In genomic region chr1:66542811-66543767, GRCh38 we compare ENCODE assay signal across 1 cellular context.
TF ChIP-seq lines count a peak whose summit lies in the region.

No MANE protein-coding gene starts in this region.

TF ChIP-seq in HepG2, 621 proteins besides CTCF, POLR2A, EP300 and RAD21 (continued from another document and continues in another):
- no peak for TF ChIP-seq ZNF318 (CRISPR knock-in tag; IDR thresholded peaks at IDR 0.05)
- peak; percentile 92 for TF ChIP-seq HMG20A (CRISPR knock-in tag; IDR thresholded peaks at IDR 0.05; ENCODE audit: borderline replicate concordance)
- 0 out of 2 replicates have a peak, but pooled peaks have one; percentile 15 for TF ChIP-seq ATF7-NPFF (CRISPR knock-in tag; IDR thresholded peaks at IDR 0.05; ENCODE audit: low read depth)
- TF ChIP-seq, protein P1, sequence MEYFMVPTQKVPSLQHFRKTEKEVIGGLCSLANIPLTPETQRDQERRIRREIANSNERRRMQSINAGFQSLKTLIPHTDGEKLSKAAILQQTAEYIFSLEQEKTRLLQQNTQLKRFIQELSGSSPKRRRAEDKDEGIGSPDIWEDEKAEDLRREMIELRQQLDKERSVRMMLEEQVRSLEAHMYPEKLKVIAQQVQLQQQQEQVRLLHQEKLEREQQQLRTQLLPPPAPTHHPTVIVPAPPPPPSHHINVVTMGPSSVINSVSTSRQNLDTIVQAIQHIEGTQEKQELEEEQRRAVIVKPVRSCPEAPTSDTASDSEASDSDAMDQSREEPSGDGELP (IDR thresholded peaks at IDR 0.05; ENCODE audit: borderline replicate concordance, low read depth) = 0 out of 2 replicates have a peak, but pooled peaks have one; percentile 8
- TF ChIP-seq, protein P2, sequence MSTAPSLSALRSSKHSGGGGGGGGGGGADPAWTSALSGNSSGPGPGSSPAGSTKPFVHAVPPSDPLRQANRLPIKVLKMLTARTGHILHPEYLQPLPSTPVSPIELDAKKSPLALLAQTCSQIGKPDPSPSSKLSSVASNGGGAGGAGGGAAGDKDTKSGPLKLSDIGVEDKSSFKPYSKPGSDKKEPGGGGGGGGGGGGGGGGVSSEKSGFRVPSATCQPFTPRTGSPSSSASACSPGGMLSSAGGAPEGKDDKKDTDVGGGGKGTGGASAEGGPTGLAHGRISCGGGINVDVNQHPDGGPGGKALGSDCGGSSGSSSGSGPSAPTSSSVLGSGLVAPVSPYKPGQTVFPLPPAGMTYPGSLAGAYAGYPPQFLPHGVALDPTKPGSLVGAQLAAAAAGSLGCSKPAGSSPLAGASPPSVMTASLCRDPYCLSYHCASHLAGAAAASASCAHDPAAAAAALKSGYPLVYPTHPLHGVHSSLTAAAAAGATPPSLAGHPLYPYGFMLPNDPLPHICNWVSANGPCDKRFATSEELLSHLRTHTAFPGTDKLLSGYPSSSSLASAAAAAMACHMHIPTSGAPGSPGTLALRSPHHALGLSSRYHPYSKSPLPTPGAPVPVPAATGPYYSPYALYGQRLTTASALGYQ (CRISPR knock-in tag; IDR thresholded peaks at IDR 0.05) = peak; percentile 63
- TF ChIP-seq THAP11 (CRISPR knock-in tag; IDR thresholded peaks at IDR 0.05) = peak; percentile 24; the same call in 1 of the 2 replicates
- peak; percentile 84 for TF ChIP-seq NCOA2 (CRISPR knock-in tag; IDR thresholded peaks at IDR 0.05)
- TF ChIP-seq GFI1 (CRISPR knock-in tag; IDR thresholded peaks at IDR 0.05; ENCODE audit: borderline replicate concordance) = peak; percentile 59; the same call in 1 of the 2 replicates
- TF ChIP-seq ZBTB1 (CRISPR knock-in tag; IDR thresholded peaks at IDR 0.05; ENCODE audit: borderline replicate concordance) = no peak
- TF ChIP-seq ZNF263 (CRISPR knock-in tag; IDR thresholded peaks at IDR 0.05) = no peak
- TF ChIP-seq HDAC2 (CRISPR knock-in tag; IDR thresholded peaks at IDR 0.05) = peak; percentile 79
- TF ChIP-seq ZNF337 (CRISPR knock-in tag; IDR thresholded peaks at IDR 0.05; ENCODE audit: borderline replicate concordance, low read depth) = no peak
- no peak for TF ChIP-seq FOXC1 (CRISPR knock-in tag; IDR thresholded peaks at IDR 0.05; ENCODE audit: borderline replicate concordance)
- TF ChIP-seq SRF (IDR thresholded peaks at IDR 0.05; ENCODE audit: low read depth, low read length) = peak; percentile 94
- peak; percentile 65; the same call in 1 of the 2 replicates for TF ChIP-seq SKIL (CRISPR knock-in tag; IDR thresholded peaks at IDR 0.05; ENCODE audit: borderline replicate concordance)
- TF ChIP-seq ZFP36L1 (CRISPR knock-in tag; IDR thresholded peaks at IDR 0.05) = 0 out of 2 replicates have a peak, but pooled peaks have one; percentile 44
- no peak for TF ChIP-seq ZBTB8A (CRISPR knock-in tag; IDR thresholded peaks at IDR 0.05; ENCODE audit: borderline replicate concordance, low read depth)
- no peak for TF ChIP-seq ZNF432 (CRISPR knock-in tag; IDR thresholded peaks at IDR 0.05; ENCODE audit: borderline replicate concordance)
- TF ChIP-seq HDAC1 (CRISPR knock-in tag; IDR thresholded peaks at IDR 0.05) = peak; percentile 68; the same call in 1 of the 2 replicates
- TF ChIP-seq THRA (CRISPR knock-in tag; IDR thresholded peaks at IDR 0.05; ENCODE audit: borderline replicate concordance) = peak; percentile 52; the same call in 1 of the 2 replicates
- TF ChIP-seq YEATS2 (CRISPR knock-in tag; IDR thresholded peaks at IDR 0.05; ENCODE audit: borderline replicate concordance) = peak; percentile 34; the same call in 1 of the 2 replicates
- TF ChIP-seq ZFY (CRISPR knock-in tag; IDR thresholded peaks at IDR 0.05) = no peak
- peak; percentile 95 for TF ChIP-seq NFIC (IDR thresholded peaks at IDR 0.05; ENCODE audit: low read length)
- TF ChIP-seq MIXL1 (CRISPR knock-in tag; IDR thresholded peaks at IDR 0.05) = peak; percentile 76; the same call in 1 of the 2 replicates
- TF ChIP-seq HNF1B (CRISPR knock-in tag; IDR thresholded peaks at IDR 0.05) = peak; percentile 58; the same call in 1 of the 2 replicates
- TF ChIP-seq, protein P3, sequence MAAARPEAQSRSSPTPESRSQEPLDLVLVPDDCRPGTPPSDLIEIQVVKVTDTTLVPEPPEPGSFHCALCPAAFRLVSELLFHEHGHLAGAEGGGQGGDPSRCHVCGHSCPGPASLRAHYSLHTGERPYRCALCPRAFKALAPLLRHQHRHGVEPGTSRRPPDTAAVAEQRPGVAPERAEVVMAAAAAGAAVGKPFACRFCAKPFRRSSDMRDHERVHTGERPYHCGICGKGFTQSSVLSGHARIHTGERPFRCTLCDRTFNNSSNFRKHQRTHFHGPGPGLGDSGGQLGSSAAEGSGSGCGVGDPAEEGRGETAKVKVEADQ (CRISPR knock-in tag; IDR thresholded peaks at IDR 0.05; ENCODE audit: borderline replicate concordance) = peak; percentile 66; the same call in 1 of the 2 replicates
- TF ChIP-seq GZF1 (CRISPR knock-in tag; IDR thresholded peaks at IDR 0.05) = no peak
- TF ChIP-seq, protein P4, sequence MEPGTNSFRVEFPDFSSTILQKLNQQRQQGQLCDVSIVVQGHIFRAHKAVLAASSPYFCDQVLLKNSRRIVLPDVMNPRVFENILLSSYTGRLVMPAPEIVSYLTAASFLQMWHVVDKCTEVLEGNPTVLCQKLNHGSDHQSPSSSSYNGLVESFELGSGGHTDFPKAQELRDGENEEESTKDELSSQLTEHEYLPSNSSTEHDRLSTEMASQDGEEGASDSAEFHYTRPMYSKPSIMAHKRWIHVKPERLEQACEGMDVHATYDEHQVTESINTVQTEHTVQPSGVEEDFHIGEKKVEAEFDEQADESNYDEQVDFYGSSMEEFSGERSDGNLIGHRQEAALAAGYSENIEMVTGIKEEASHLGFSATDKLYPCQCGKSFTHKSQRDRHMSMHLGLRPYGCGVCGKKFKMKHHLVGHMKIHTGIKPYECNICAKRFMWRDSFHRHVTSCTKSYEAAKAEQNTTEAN (CRISPR knock-in tag; conservative IDR thresholded peaks at IDR 0.05) = 0 out of 2 replicates have a peak, but pooled peaks have one; percentile 40
- TF ChIP-seq, protein P5, sequence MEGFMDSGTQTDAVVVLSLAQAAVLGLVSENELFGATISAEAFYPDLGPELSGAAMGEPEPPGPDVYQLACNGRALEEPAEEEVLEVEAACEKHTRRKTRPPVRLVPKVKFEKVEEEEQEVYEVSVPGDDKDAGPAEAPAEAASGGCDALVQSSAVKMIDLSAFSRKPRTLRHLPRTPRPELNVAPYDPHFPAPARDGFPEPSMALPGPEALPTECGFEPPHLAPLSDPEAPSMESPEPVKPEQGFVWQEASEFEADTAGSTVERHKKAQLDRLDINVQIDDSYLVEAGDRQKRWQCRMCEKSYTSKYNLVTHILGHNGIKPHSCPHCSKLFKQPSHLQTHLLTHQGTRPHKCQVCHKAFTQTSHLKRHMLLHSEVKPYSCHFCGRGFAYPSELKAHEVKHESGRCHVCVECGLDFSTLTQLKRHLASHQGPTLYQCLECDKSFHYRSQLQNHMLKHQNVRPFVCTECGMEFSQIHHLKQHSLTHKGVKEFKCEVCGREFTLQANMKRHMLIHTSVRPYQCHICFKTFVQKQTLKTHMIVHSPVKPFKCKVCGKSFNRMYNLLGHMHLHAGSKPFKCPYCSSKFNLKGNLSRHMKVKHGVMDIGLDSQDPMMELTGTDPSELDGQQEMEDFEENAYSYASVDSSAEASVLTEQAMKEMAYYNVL (CRISPR knock-in tag; IDR thresholded peaks at IDR 0.05; ENCODE audit: borderline replicate concordance) = peak; percentile 46; the same call in 1 of the 2 replicates
- peak; percentile 48; the same call in 1 of the 2 replicates for TF ChIP-seq HNF4G (IDR thresholded peaks at IDR 0.05; ENCODE audit: borderline replicate concordance, low read depth, low read length)
- no peak for TF ChIP-seq HNF4G (CRISPR knock-in tag; IDR thresholded peaks at IDR 0.05; ENCODE audit: borderline replicate concordance, low read depth)
